15 cellular contexts compared by ENCODE assay signal in genomic region chr2:99496021-99496420, GRCh38. TPM values are rescaled to one million over a fixed set of nuclear protein-coding genes. Genes with fewer than 3 reads are reported as not detected.
DNase-seq lines count a peak whose midpoint lies in the region; ATAC-seq, FAIRE-seq and TF ChIP-seq lines count a peak whose summit lies in the region.
"Had no signal": no experiment of that assay in that cellular context is flagged by ENCODE, and none has a peak within 500 bp of the region (broad histone marks: within the 10 kb centered on the region; RNA-seq: fewer than 3 reads in every experiment).

No MANE protein-coding gene starts in this region.

- in situ Hi-C loops in K562 (cut with MboI) (no loop called here), HAP-1 (cut with MboI; ENCODE audit: low sequenced_read_pairs) (loop anchor here (25.0 kb wide), 1 partner anchor 309 kb away; the partner anchor contains the start of genes MITD1 and MRPL30)

- CTCF ChIA-PET in K562 (lab: Yijun Ruan, JAX; ENCODE audit: low intra/inter-chr PET ratio): no interaction called here

- TF ChIP-seq RAD21 in K562 (CRISPR knock-in tag; conservative IDR thresholded peaks at IDR 0.05 in 1 of 2, IDR thresholded peaks at IDR 0.05 in 1 of 2): no peak

- no TSS peak for BruUV-seq in K562 (replicated peaks; lab: Mats Ljungman, UMichigan)

- WGBS in K562 (ENCODE audit: insufficient coverage, low coverage, missing lambda C conversion rate): 29% methylated on average over 2 of the region's 2 CpGs

- H3K9ac ChIP-seq in K562 (ENCODE audit: insufficient read depth in 1 of 2, low read depth in 2 of 2, low read length in 2 of 2): no peak overlapping the region
- H3K9ac ChIP-seq in keratinocyte (ENCODE audit: control insufficient read depth, extremely low read depth, insufficient read depth, low read length): no peak overlapping the region
- H3K9ac ChIP-seq: BLaER1, GM23248 had no signal

- H3K36me3 Mint-ChIP-seq in nephron (ENCODE audit: low read depth): no peaks in the 10 kb centered on the region
- H3K36me3 Mint-ChIP-seq: CD14-positive monocyte; CD4-positive, alpha-beta memory T cell had no signal

- H3K9me3 Mint-ChIP-seq in nephron: no peaks in the 10 kb centered on the region
- H3K9me3 Mint-ChIP-seq: CD4-positive, alpha-beta memory T cell had no signal

- no peak overlapping the region for H3K4me3 ChIP-seq in K562
- no peak overlapping the region for H3K4me3 ChIP-seq in keratinocyte (ENCODE audit: control insufficient read depth in 2 of 3, extremely low read depth in 1 of 3, insufficient read depth in 2 of 3, low read depth in 1 of 3, low read length in 3 of 3)
- no peak overlapping the region for H3K4me3 ChIP-seq in HAP-1
- H3K4me3 ChIP-seq: BLaER1, GM23248 had no signal

- peak overlapping the region; percentile 72 for H2AFZ ChIP-seq in K562 (ENCODE audit: low read depth, low read length)
- H2AFZ ChIP-seq in keratinocyte (ENCODE audit: control insufficient read depth, low read length): no peak overlapping the region
- H2AFZ ChIP-seq: GM23248 had no signal

- TF ChIP-seq EP300 in K562 (IDR thresholded peaks at IDR 0.05; ENCODE audit: low read length): no peak

- H3K27me3 ChIP-seq in K562 (ENCODE audit: control insufficient read depth in 2 of 2, insufficient read depth in 2 of 2, low read length in 2 of 2): peaks cover 0 to 3% of the 10 kb centered on the region in 2 experiments; a peak in 2 of 5 replicates
- H3K27me3 ChIP-seq in keratinocyte (ENCODE audit: control insufficient read depth, extremely low read depth, insufficient read depth, low read length): no peaks in the 10 kb centered on the region
- peaks cover 23% of the 10 kb centered on the region for H3K27me3 ChIP-seq in HAP-1 (ENCODE audit: low read depth)
- H3K27me3 ChIP-seq: BLaER1 had no signal

- ATAC-seq in K562 (no peak), GM19324 (IDR thresholded peaks at IDR 0.05; ENCODE audit: low FRiP score, unreplicated experiment) (no peak)

- H3K36me3 ChIP-seq in K562 (ENCODE audit: control insufficient read depth, insufficient read depth, low read length): no peaks in the 10 kb centered on the region
- H3K36me3 ChIP-seq in keratinocyte (ENCODE audit: control insufficient read depth in 2 of 2, extremely low read depth in 1 of 2, insufficient read depth in 2 of 2, low read length in 2 of 2): no peaks in the 10 kb centered on the region
- H3K36me3 ChIP-seq in HAP-1 (replicated peaks): no peaks in the 10 kb centered on the region
- H3K36me3 ChIP-seq: BLaER1 had no signal

- H3K4me2 ChIP-seq in K562 (ENCODE audit: insufficient read depth, low read length) (no peak overlapping the region), keratinocyte (ENCODE audit: control insufficient read depth, extremely low read depth, insufficient read depth, low read depth, low read length) (no peak overlapping the region)
- H3K4me2 ChIP-seq: BLaER1 had no signal

- H3K9me3 ChIP-seq in K562 (replicated peaks; ENCODE audit: control insufficient read depth, insufficient read depth, low read depth, low read length) (no peaks in the 10 kb centered on the region), keratinocyte (ENCODE audit: control insufficient read depth, low read depth, low read length) (no peaks in the 10 kb centered on the region), HAP-1 (no peaks in the 10 kb centered on the region)
- H3K9me3 ChIP-seq: BLaER1 had no signal

- TF ChIP-seq POLR2A in K562 (conservative IDR thresholded peaks at IDR 0.05): no peak

- H3K4me1 Mint-ChIP-seq in nephron: peaks cover 23% of the 10 kb centered on the region

- no peak for DNase-seq in K562 (ENCODE audit: extremely low read depth in 1 of 4, low spot score in 3 of 4)
- DNase-seq in keratinocyte (ENCODE audit: low read depth, low spot score): no peak
- DNase-seq in HAP-1 (ENCODE audit: low spot score in 2 of 2): no peak
- DNase-seq in midbrain (lab: John Stamatoyannopoulos, UW): no peak
- DNase-seq: CD4-positive, alpha-beta memory T cell; DMS153; GF-D8; GM23248; HCEC 1CT had no signal

- peaks cover 4 to 7% of the 10 kb centered on the region in 2 experiments; a peak in 2 of 5 replicates for H3K4me1 ChIP-seq in K562 (replicated peaks in 1 of 2; ENCODE audit: control insufficient read depth in 2 of 2, insufficient read depth in 2 of 2, low read length in 2 of 2)
- H3K4me1 ChIP-seq in keratinocyte (ENCODE audit: control insufficient read depth, extremely low read depth, insufficient read depth, low read length): peaks cover under 1% of the 10 kb centered on the region
- peaks cover 2% of the 10 kb centered on the region; the same call in 1 of the 2 replicates for H3K4me1 ChIP-seq in HAP-1

- H4K20me1 ChIP-seq in K562 (replicated peaks; ENCODE audit: control insufficient read depth, insufficient read depth, low read length) (no peaks in the 10 kb centered on the region), keratinocyte (ENCODE audit: control insufficient read depth, extremely low read depth, insufficient read depth, low read length) (no peaks in the 10 kb centered on the region)
- H4K20me1 ChIP-seq: BLaER1 had no signal

- peak; percentile 60 for FAIRE-seq in G401.6 (lab: Jason Lieb, UNC)
- no peak for FAIRE-seq in K562 (lab: Jason Lieb, UNC)
- FAIRE-seq in keratinocyte (lab: Jason Lieb, UNC): peak; percentile 9

- H3K4me3 Mint-ChIP-seq in nephron: no peak overlapping the region
- H3K4me3 Mint-ChIP-seq: CD14-positive monocyte; CD4-positive, alpha-beta memory T cell had no signal

- dilution Hi-C loops in keratinocyte (cut with MboI; ENCODE audit: extremely low pct_ligation_motif_present, low sequenced_read_pairs): no loop called here

- peak overlapping the region; percentile 8 to 53 (median 46) for H3K27ac Mint-ChIP-seq in nephron
- H3K27ac Mint-ChIP-seq: CD14-positive monocyte had no signal

- intact Hi-C loops in K562 (cut with micrococcal nuclease): loop anchor here (10.0 kb wide), 1 partner anchor 411 kb away; no protein-coding TSS in a partner anchor

- no peaks in the 10 kb centered on the region for H3K9me1 ChIP-seq in K562 (ENCODE audit: control insufficient read depth, insufficient read depth, low read length)
- no peaks in the 10 kb centered on the region for H3K9me1 ChIP-seq in keratinocyte (ENCODE audit: control insufficient read depth, extremely low read depth, insufficient read depth, low read length)

- peaks cover 11% of the 10 kb centered on the region for H3K27me3 Mint-ChIP-seq in nephron (ENCODE audit: low read depth)

- H3K79me2 ChIP-seq in K562 (ENCODE audit: control insufficient read depth, insufficient read depth, low read length): no peaks in the 10 kb centered on the region
- no peaks in the 10 kb centered on the region for H3K79me2 ChIP-seq in keratinocyte (ENCODE audit: control insufficient read depth, insufficient read depth, low read length)

- TF ChIP-seq CTCF in K562 (IDR thresholded peaks at IDR 0.05 in 2 of 3, conservative IDR thresholded peaks at IDR 0.05 in 1 of 3; ENCODE audit: insufficient read depth in 2 of 3, low read depth in 1 of 3, low read length in 3 of 3) (no peak), keratinocyte (optimal IDR thresholded peaks at IDR 0.05 in 1 of 3, IDR thresholded peaks at IDR 0.05 in 1 of 3, conservative IDR thresholded peaks at IDR 0.05 in 1 of 3; ENCODE audit: extremely low read depth in 1 of 3, insufficient read depth in 2 of 3, low read length in 3 of 3) (no peak), nephron (IDR thresholded peaks at IDR 0.05; ENCODE audit: unreplicated experiment in 3 of 3) (no peak)

- no peak overlapping the region for H3K27ac ChIP-seq in K562 (ENCODE audit: extremely low read depth, low read depth, low read length)
- H3K27ac ChIP-seq in keratinocyte (ENCODE audit: control insufficient read depth, insufficient read depth, low read length): no peak overlapping the region
- H3K27ac ChIP-seq: BLaER1, GM23248, HL-60 had no signal

- POLR2A ChIA-PET in K562 (lab: Yijun Ruan, JAX): no interaction called here

TF ChIP-seq in K562, 482 proteins besides CTCF, POLR2A, EP300 and RAD21 (continues in another document):
- TF ChIP-seq ZNF316 (IDR thresholded peaks at IDR 0.05): no peak
- TF ChIP-seq, protein P1, sequence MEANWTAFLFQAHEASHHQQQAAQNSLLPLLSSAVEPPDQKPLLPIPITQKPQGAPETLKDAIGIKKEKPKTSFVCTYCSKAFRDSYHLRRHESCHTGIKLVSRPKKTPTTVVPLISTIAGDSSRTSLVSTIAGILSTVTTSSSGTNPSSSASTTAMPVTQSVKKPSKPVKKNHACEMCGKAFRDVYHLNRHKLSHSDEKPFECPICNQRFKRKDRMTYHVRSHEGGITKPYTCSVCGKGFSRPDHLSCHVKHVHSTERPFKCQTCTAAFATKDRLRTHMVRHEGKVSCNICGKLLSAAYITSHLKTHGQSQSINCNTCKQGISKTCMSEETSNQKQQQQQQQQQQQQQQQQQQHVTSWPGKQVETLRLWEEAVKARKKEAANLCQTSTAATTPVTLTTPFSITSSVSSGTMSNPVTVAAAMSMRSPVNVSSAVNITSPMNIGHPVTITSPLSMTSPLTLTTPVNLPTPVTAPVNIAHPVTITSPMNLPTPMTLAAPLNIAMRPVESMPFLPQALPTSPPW (CRISPR knock-in tag; IDR thresholded peaks at IDR 0.05): no peak

RNA-seq across cellular contexts. Expression of gene REV1, which starts 6.2 kb away (rescaled TPM):
- 166 and 445 TPM in 2 replicates for total RNA-seq in K562 (2011; cell fraction: chromatin; rRNA removed; ENCODE audit: low replicate concordance)
- 58.7 and 92.5 TPM in 2 replicates for total RNA-seq in K562 (2011; cell fraction: nucleolus; rRNA removed)
- total RNA-seq in K562 (2011; cell fraction: nucleoplasm; rRNA removed): 127 and 142 TPM in 2 replicates
- total RNA-seq in K562 (2014; rRNA removed) (25.0 and 28.1 TPM in 2 replicates), K562 (2014; rRNA removed; fragmentation: Illumina TruSeq; extraction: Trizol) (38.8 and 39.2 TPM in 2 replicates), K562 (2015; rRNA removed; fragmentation: Illumina TruSeq; extraction: Trizol) (38.1 and 41.8 TPM in 2 replicates), K562 (2021) (26.2 and 29.6 TPM in 2 replicates)
- polyA plus RNA-seq in K562 (2011; rRNA removed) (54.4 and 57.6 TPM in 2 replicates), K562 (2014; fragmentation: Illumina TruSeq; extraction: Trizol) (22.9 and 26.4 TPM in 2 replicates), K562 (2014; fragmentation: Nextera tagmentation; extraction: Ambion mirVana) (10 to 100 TPM; 12.8 to 13.1 TPM), K562 (2014; rRNA removed) (32.1 TPM in 2 replicates), keratinocyte (28.9 to 56.4 TPM (median 42.6 TPM) in 3 replicates)
- 12.8 and 14.4 TPM in 2 replicates for polyA plus RNA-seq in K562 (2011; cell fraction: cytosol; rRNA removed)
- 121 and 154 TPM in 2 replicates for polyA plus RNA-seq in K562 (2011; cell fraction: nucleus; rRNA removed)
- polyA plus RNA-seq in K562 (2012): 18.1 and 29.5 TPM in 2 replicates
- polyA minus RNA-seq in K562 (2011; rRNA and poly(A)+ RNA removed): 76.6 and 97.6 TPM in 2 replicates
- 15.8 and 18.6 TPM in 2 replicates for polyA minus RNA-seq in K562 (2011; cell fraction: cytosol; rRNA and poly(A)+ RNA removed)
- 75.8 and 139 TPM in 2 replicates for polyA minus RNA-seq in K562 (2011; cell fraction: nucleus; rRNA and poly(A)+ RNA removed)
- polyA plus RNA-seq in keratinocyte (2011; ENCODE audit: low read depth): 73.5 TPM
- 11.1 and 23.3 TPM in 2 replicates for polyA plus RNA-seq in keratinocyte (2011; cell fraction: cytosol; rRNA removed)
- polyA plus RNA-seq in keratinocyte (2011; cell fraction: nucleus; rRNA removed): 90.3 and 107 TPM in 2 replicates
- 24.2 and 32.7 TPM in 2 replicates for polyA plus RNA-seq in keratinocyte (2012; ENCODE audit: low replicate concordance)
- 33.0 to 89.6 TPM (median 33.4 TPM) in 3 replicates for polyA minus RNA-seq in keratinocyte
- 16.7 TPM for polyA minus RNA-seq in keratinocyte (2011; cell fraction: cytosol; rRNA and poly(A)+ RNA removed)
- 58.5 and 130 TPM in 2 replicates for polyA minus RNA-seq in keratinocyte (2011; cell fraction: nucleus; rRNA and poly(A)+ RNA removed)
